1 cellular context compared by ENCODE assay signal in genomic region chr21:33947451-33948095, GRCh38.
TF ChIP-seq lines count a peak whose summit lies in the region.

No MANE protein-coding gene starts in this region.

TF ChIP-seq in K562, 482 proteins besides CTCF, POLR2A, EP300 and RAD21 (continued from another document and continues in another):
- TF ChIP-seq PRDM10 (IDR thresholded peaks at IDR 0.05; ENCODE audit: partially characterized antibody) (peak; percentile 60), BCL6 (CRISPR knock-in tag; IDR thresholded peaks at IDR 0.05) (no peak), THAP7 (CRISPR knock-in tag; IDR thresholded peaks at IDR 0.05) (no peak), ELK1 (CRISPR knock-in tag; IDR thresholded peaks at IDR 0.05) (no peak), POLR2AphosphoS2 (IDR thresholded peaks at IDR 0.05; ENCODE audit: low read length) (no peak), HNRNPL (IDR thresholded peaks at IDR 0.05; ENCODE audit: low read depth, low read length) (no peak), ETV6 (IDR thresholded peaks at IDR 0.05; ENCODE audit: borderline replicate concordance in 1 of 2, low read depth in 2 of 2, low read length in 1 of 2) (no peak), ETV6 (CRISPR knock-in tag; IDR thresholded peaks at IDR 0.05; ENCODE audit: borderline replicate concordance) (no peak), ZNF121 (CRISPR knock-in tag; conservative IDR thresholded peaks at IDR 0.05) (no peak), FOXK2 (conservative IDR thresholded peaks at IDR 0.05 in 1 of 2, IDR thresholded peaks at IDR 0.05 in 1 of 2; ENCODE audit: low read depth in 2 of 2) (peak in 1 of 2 experiments; percentile 85), THRB (CRISPR knock-in tag; conservative IDR thresholded peaks at IDR 0.05) (no peak), CREB5 (CRISPR knock-in tag; IDR thresholded peaks at IDR 0.05) (no peak), E4F1 (CRISPR knock-in tag; IDR thresholded peaks at IDR 0.05; ENCODE audit: borderline replicate concordance) (no peak), TOE1 (IDR thresholded peaks at IDR 0.05; ENCODE audit: borderline replicate concordance) (peak; percentile 84), TOE1 (CRISPR knock-in tag; IDR thresholded peaks at IDR 0.05; ENCODE audit: borderline replicate concordance, low read depth) (no peak), MYC (IDR thresholded peaks at IDR 0.05; ENCODE audit: low read depth, low read length) (peak; percentile 73; the same call in 1 of the 2 replicates), MYC (CRISPR knock-in tag; IDR thresholded peaks at IDR 0.05; ENCODE audit: borderline replicate concordance, low read depth) (peak; percentile 45; the same call in 1 of the 2 replicates), ZZZ3 (IDR thresholded peaks at IDR 0.05) (no peak), MAFF (IDR thresholded peaks at IDR 0.05; ENCODE audit: low read length) (peak; percentile 74), THRA (IDR thresholded peaks at IDR 0.05) (no peak), ZNF436 (CRISPR knock-in tag; IDR thresholded peaks at IDR 0.05) (no peak), ETS1 (conservative IDR thresholded peaks at IDR 0.05; ENCODE audit: control insufficient read depth, low read depth, low read length) (no peak), TAF15 (IDR thresholded peaks at IDR 0.05; ENCODE audit: low read depth, low read length) (no peak), SP1 (CRISPR knock-in tag; IDR thresholded peaks at IDR 0.05) (0 out of 2 replicates have a peak, but pooled peaks have one; percentile 31), ESRRB (CRISPR knock-in tag; IDR thresholded peaks at IDR 0.05; ENCODE audit: borderline replicate concordance) (no peak), XRCC4 (IDR thresholded peaks at IDR 0.05; ENCODE audit: extremely low read depth, insufficient read depth, insufficient read length) (no peak), ILK (tag; IDR thresholded peaks at IDR 0.05; ENCODE audit: borderline replicate concordance, low read depth) (0 out of 2 replicates have a peak, but pooled peaks have one; percentile 20), ZMIZ1 (IDR thresholded peaks at IDR 0.05; ENCODE audit: low read depth in 2 of 2, low read length in 2 of 2) (no peak), GTF3C2 (IDR thresholded peaks at IDR 0.05; ENCODE audit: borderline replicate concordance, extremely low read depth, insufficient read length) (no peak), ZNF24 (IDR thresholded peaks at IDR 0.05) (0 out of 2 replicates have a peak, but pooled peaks have one; percentile 7), BDP1 (IDR thresholded peaks at IDR 0.05; ENCODE audit: insufficient read depth, insufficient read length) (no peak), U2AF2 (optimal IDR thresholded peaks at IDR 0.05; ENCODE audit: low read depth, low read length) (no peak), ZFP30 (CRISPR knock-in tag; IDR thresholded peaks at IDR 0.05; ENCODE audit: borderline replicate concordance) (no peak), ZNF174 (CRISPR knock-in tag; IDR thresholded peaks at IDR 0.05) (no peak), ZNF561 (CRISPR knock-in tag; conservative IDR thresholded peaks at IDR 0.05) (no peak), ADNP (tag; IDR thresholded peaks at IDR 0.05) (no peak), SRSF9 (IDR thresholded peaks at IDR 0.05; ENCODE audit: borderline replicate concordance, low read depth, low read length) (no peak), ZNF785 (CRISPR knock-in tag; IDR thresholded peaks at IDR 0.05) (no peak), ZNF146 (CRISPR knock-in tag; IDR thresholded peaks at IDR 0.05; ENCODE audit: unreplicated experiment) (no peak), FIP1L1 (IDR thresholded peaks at IDR 0.05; ENCODE audit: low read depth, low read length, poor library complexity, severe bottlenecking) (no peak), RBM39 (optimal IDR thresholded peaks at IDR 0.05; ENCODE audit: low read depth, low read length) (no peak), GABPB1 (CRISPR knock-in tag; IDR thresholded peaks at IDR 0.05) (no peak)
